22 cellular contexts compared by ENCODE assay signal in the genomic region with DNA sequence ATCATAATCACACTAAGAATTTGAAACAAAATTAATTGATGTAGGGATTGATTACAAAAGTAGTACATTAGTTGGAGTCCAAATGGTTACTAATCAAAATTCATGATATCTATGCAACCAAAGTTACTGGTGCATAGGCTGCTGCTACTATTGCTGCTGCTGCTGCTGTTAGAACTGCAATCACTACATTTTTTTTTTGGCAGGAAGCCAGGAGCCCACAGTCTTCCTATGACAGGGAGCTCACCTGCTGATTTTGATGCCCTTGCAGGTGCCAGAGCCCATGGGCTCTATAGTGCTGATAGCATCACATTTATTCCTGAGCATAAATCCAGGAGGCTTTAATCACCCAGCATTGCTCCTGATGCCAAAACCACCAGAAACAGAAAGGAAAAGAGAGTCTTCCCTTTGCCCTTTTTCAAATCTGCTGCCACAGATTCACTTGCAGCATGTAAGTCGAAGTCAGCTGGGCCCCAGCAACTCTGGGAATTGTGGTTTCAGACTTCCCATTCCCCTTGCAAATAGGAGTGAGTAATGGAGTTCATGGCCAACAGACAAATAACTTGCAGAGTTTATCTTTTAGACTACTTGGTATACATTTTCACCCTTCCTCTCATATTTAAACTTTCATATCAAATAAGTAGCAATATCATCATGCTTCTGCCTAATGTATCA. TPM values are rescaled to one million over a fixed set of nuclear protein-coding genes. Genes with fewer than 3 reads are reported as not detected.
A peak's percentile ranks its signal among the peaks of the same experiment; 100 is the strongest.
DNase-seq lines count a peak whose midpoint lies in the region; ATAC-seq, FAIRE-seq and TF ChIP-seq lines count a peak whose summit lies in the region.
"Had no signal": no experiment of that assay in that cellular context is flagged by ENCODE, and none has a peak within 500 bp of the region (broad histone marks: within the 10 kb centered on the region; RNA-seq: fewer than 3 reads in every experiment).

No MANE protein-coding gene starts in this region.

- POLR2A ChIA-PET in K562 (lab: Yijun Ruan, JAX), result no interaction called here

- H3K4me3 ChIP-seq in K562, result no peak overlapping the region

- TF ChIP-seq RAD21 in K562 (CRISPR knock-in tag; conservative IDR thresholded peaks at IDR 0.05 in 1 of 2, IDR thresholded peaks at IDR 0.05 in 1 of 2), result no peak

- TF ChIP-seq CTCF in K562 (IDR thresholded peaks at IDR 0.05 in 2 of 3, conservative IDR thresholded peaks at IDR 0.05 in 1 of 3; ENCODE audit: insufficient read depth in 2 of 3, low read depth in 1 of 3, low read length in 3 of 3), result no peak

- H3K4me1 ChIP-seq in K562 (replicated peaks in 1 of 2; ENCODE audit: control insufficient read depth in 2 of 2, insufficient read depth in 2 of 2, low read length in 2 of 2), result no peaks in the 10 kb centered on the region

- no peaks in the 10 kb centered on the region for H3K79me2 ChIP-seq in K562 (ENCODE audit: control insufficient read depth, insufficient read depth, low read length)

- H3K27ac ChIP-seq in K562 (ENCODE audit: extremely low read depth, low read depth, low read length), result no peak overlapping the region
- H3K27ac ChIP-seq: HL-60 had no signal

- H3K4me3 Mint-ChIP-seq in activated T-helper 17 cell treated with anti-CD3 and anti-CD28 coated beads, Interleukin-2, amount 50 U/mL, for 72 hours, result no peak overlapping the region
- H3K4me3 Mint-ChIP-seq: activated naive CD4-positive, alpha-beta T cell treated with anti-CD3 and anti-CD28 coated beads for 36 hours; effector memory CD8-positive, alpha-beta T cell; nephron had no signal

- DNase-seq in NCI-H82 (lab: John Stamatoyannopoulos, UW) (peak; percentile 3), NCI-H82 treated with DMSO at 0.1 percent for 48 hours (lab: John Stamatoyannopoulos, UW; ENCODE audit: unreplicated experiment) (no peak), NCI-H510A (lab: John Stamatoyannopoulos, UW) (peak; percentile 4), K562 (ENCODE audit: extremely low read depth in 1 of 4, low spot score in 3 of 4) (no peak), stromal cell of bone marrow (ENCODE audit: low read depth) (peak; percentile 94), NOMO-1 treated with DMSO at 0.1 percent for 48 hours (lab: John Stamatoyannopoulos, UW; ENCODE audit: unreplicated experiment) (no peak)
- DNase-seq: activated CD4-positive, alpha-beta T cell treated with anti-CD3 and anti-CD28 coated beads for 1 hour; activated naive CD4-positive, alpha-beta T cell treated with anti-CD3 and anti-CD28 coated beads for 36 hours; effector memory CD8-positive, alpha-beta T cell; foreskin melanocyte; GF-D8; right cardiac atrium; T-helper 2 cell had no signal

- no peaks in the 10 kb centered on the region for H3K36me3 ChIP-seq in K562 (ENCODE audit: control insufficient read depth, insufficient read depth, low read length)

- H3K9me3 ChIP-seq in K562 (replicated peaks; ENCODE audit: control insufficient read depth, insufficient read depth, low read depth, low read length), result no peaks in the 10 kb centered on the region

- no peaks in the 10 kb centered on the region for H3K36me3 Mint-ChIP-seq in activated T-helper 17 cell treated with anti-CD3 and anti-CD28 coated beads, Interleukin-2, amount 50 U/mL, for 72 hours (ENCODE audit: low read depth)

- no peaks in the 10 kb centered on the region for H3K27me3 ChIP-seq in K562 (ENCODE audit: control insufficient read depth in 2 of 2, insufficient read depth in 2 of 2, low read length in 2 of 2)

- no peak for TF ChIP-seq POLR2A in K562 (conservative IDR thresholded peaks at IDR 0.05)

- intact Hi-C loops in K562 (cut with micrococcal nuclease), result no loop called here

- H3K9me3 Mint-ChIP-seq in activated T-helper 17 cell treated with anti-CD3 and anti-CD28 coated beads, Interleukin-2, amount 50 U/mL, for 72 hours, result no peaks in the 10 kb centered on the region
- H3K9me3 Mint-ChIP-seq: activated naive CD4-positive, alpha-beta T cell treated with anti-CD3 and anti-CD28 coated beads for 36 hours; effector memory CD8-positive, alpha-beta T cell; nephron had no signal

- in situ Hi-C loops in K562 (cut with MboI), result no loop called here

- H3K4me2 ChIP-seq in K562 (ENCODE audit: insufficient read depth, low read length), result no peak overlapping the region

- no peaks in the 10 kb centered on the region for H4K20me1 ChIP-seq in K562 (replicated peaks; ENCODE audit: control insufficient read depth, insufficient read depth, low read length)

- no peak overlapping the region for H3K9ac ChIP-seq in K562 (ENCODE audit: insufficient read depth in 1 of 2, low read depth in 2 of 2, low read length in 2 of 2)

- no peaks in the 10 kb centered on the region for H3K27me3 Mint-ChIP-seq in activated T-helper 17 cell treated with anti-CD3 and anti-CD28 coated beads, Interleukin-2, amount 50 U/mL, for 72 hours
- H3K27me3 Mint-ChIP-seq: effector memory CD8-positive, alpha-beta T cell had no signal

- no peak overlapping the region for H2AFZ ChIP-seq in K562 (ENCODE audit: low read depth, low read length)

- H3K27ac Mint-ChIP-seq in activated T-helper 17 cell treated with anti-CD3 and anti-CD28 coated beads, Interleukin-2, amount 50 U/mL, for 72 hours, result no peak overlapping the region
- H3K27ac Mint-ChIP-seq: activated naive CD4-positive, alpha-beta T cell treated with anti-CD3 and anti-CD28 coated beads for 36 hours; effector memory CD8-positive, alpha-beta T cell; nephron had no signal

- H3K4me1 Mint-ChIP-seq in activated T-helper 17 cell treated with anti-CD3 and anti-CD28 coated beads, Interleukin-2, amount 50 U/mL, for 72 hours, result no peaks in the 10 kb centered on the region
- H3K4me1 Mint-ChIP-seq: nephron had no signal

- no peak for FAIRE-seq in K562 (lab: Jason Lieb, UNC)
- FAIRE-seq: bronchial epithelial cell had no signal

- ATAC-seq in K562 (no peak), HG03565 (IDR thresholded peaks at IDR 0.05; ENCODE audit: unreplicated experiment) (no peak)
- no peak for ATAC-seq in activated T-helper 17 cell treated with anti-CD3 and anti-CD28 coated beads, Interleukin-2, amount 50 U/mL, for 72 hours (replicated peaks)
- ATAC-seq: effector memory CD8-positive, alpha-beta T cell; right cardiac atrium; Right ventricle myocardium inferior had no signal

- no TSS peak for BruUV-seq in K562 (replicated peaks; lab: Mats Ljungman, UMichigan)

- WGBS in K562 (ENCODE audit: insufficient coverage, low coverage, missing lambda C conversion rate), result 0% methylated on average over 1 of the region's 1 CpG

- H3K9me1 ChIP-seq in K562 (ENCODE audit: control insufficient read depth, insufficient read depth, low read length), result no peaks in the 10 kb centered on the region

- CTCF ChIA-PET in K562 (lab: Yijun Ruan, JAX; ENCODE audit: low intra/inter-chr PET ratio), result no interaction called here

- TF ChIP-seq EP300 in K562 (IDR thresholded peaks at IDR 0.05; ENCODE audit: low read length), result no peak

TF ChIP-seq in K562, 482 proteins besides CTCF, POLR2A, EP300 and RAD21:
- TF ChIP-seq ZZZ3 (IDR thresholded peaks at IDR 0.05) (no peak), NFIX (CRISPR knock-in tag; IDR thresholded peaks at IDR 0.05; ENCODE audit: low read depth) (peak; percentile 43; the same call in 1 of the 2 replicates), NFIC (IDR thresholded peaks at IDR 0.05) (peak; percentile 63)

RNA-seq across cellular contexts. Expression of a gene that starts 17.6 kb away (rescaled TPM):
- not detected in 2 replicates for total RNA-seq in K562 (2011; cell fraction: chromatin; rRNA removed; ENCODE audit: low replicate concordance)
- not detected in 2 replicates for total RNA-seq in K562 (2011; cell fraction: nucleolus; rRNA removed)
- not detected in 2 replicates for total RNA-seq in K562 (2011; cell fraction: nucleoplasm; rRNA removed)
- total RNA-seq in K562 (2014; rRNA removed), result not detected in 2 replicates
- total RNA-seq in K562 (2014; rRNA removed; fragmentation: Illumina TruSeq; extraction: Trizol), result not detected in 2 replicates
- total RNA-seq in K562 (2015; rRNA removed; fragmentation: Illumina TruSeq; extraction: Trizol), result 0.11 TPM in 1 of 2 replicates, not detected in the other
- 0.11 TPM in 1 of 2 replicates, not detected in the other for total RNA-seq in K562 (2021)
- 0.04 TPM in 1 of 2 replicates, not detected in the other for polyA plus RNA-seq in K562 (2011; rRNA removed)
- not detected in 2 replicates for polyA plus RNA-seq in K562 (2011; cell fraction: cytosol; rRNA removed)
- polyA plus RNA-seq in K562 (2011; cell fraction: nucleus; rRNA removed), result 0.28 TPM in 1 of 2 replicates, not detected in the other
- 0.13 and 0.21 TPM in 2 replicates for polyA plus RNA-seq in K562 (2012)
- polyA plus RNA-seq in K562 (2014; fragmentation: Illumina TruSeq; extraction: Trizol), result not detected in 2 replicates
- not detected for polyA plus RNA-seq in K562 (2014; fragmentation: Nextera tagmentation; extraction: Ambion mirVana)
- polyA plus RNA-seq in K562 (2014; rRNA removed), result 0.20 and 0.26 TPM in 2 replicates
- polyA minus RNA-seq in K562 (2011; rRNA and poly(A)+ RNA removed), result not detected in 2 replicates
- not detected in 2 replicates for polyA minus RNA-seq in K562 (2011; cell fraction: cytosol; rRNA and poly(A)+ RNA removed)
- polyA minus RNA-seq in K562 (2011; cell fraction: nucleus; rRNA and poly(A)+ RNA removed), result 0.13 TPM in 1 of 2 replicates, not detected in the other
- not detected for total RNA-seq in activated T-helper 17 cell treated with anti-CD3 and anti-CD28 coated beads, Interleukin-2, amount 50 U/mL, for 72 hours
- total RNA-seq: activated naive CD4-positive, alpha-beta T cell treated with anti-CD3 and anti-CD28 coated beads for 36 hours; bronchial epithelial cell; lung microvascular endothelial cell; NCI-H460; right cardiac atrium; Right ventricle myocardium inferior had no signal
- polyA plus RNA-seq: AG04450, right cardiac atrium had no signal

Comparison
In these comparisons a context has a peak if more than half of its experiments do, and no peak if none do; other contexts are left out.
1. DNase-seq: peak in NCI-H82 (single experiment), NCI-H510A (single experiment) and stromal cell of bone marrow (single experiment); none in NCI-H82 treated with DMSO at 0.1 percent for 48 hours (single experiment), K562 (0 of 4) and NOMO-1 treated with DMSO at 0.1 percent for 48 hours (single experiment).